ENCODE assay signal across 34 cellular contexts in the genomic region with DNA sequence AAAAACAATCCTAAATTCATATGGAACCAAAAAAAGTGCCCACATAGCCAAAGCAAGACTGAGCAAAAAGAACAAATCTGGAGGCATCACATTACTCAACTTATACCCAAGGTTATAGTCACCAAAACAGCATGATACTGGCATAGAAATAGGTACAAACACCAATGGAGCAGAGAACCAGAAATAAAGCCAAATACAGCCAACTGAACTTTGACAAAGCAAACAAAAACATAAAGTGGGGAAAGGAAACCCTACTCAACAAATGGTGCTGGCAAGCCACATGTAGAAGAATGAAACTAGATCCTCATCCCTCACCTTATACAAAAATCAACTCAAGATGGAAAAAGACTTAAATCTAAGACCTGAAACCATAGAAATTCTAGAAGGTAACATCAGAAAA. TPM values are rescaled to one million over a fixed set of nuclear protein-coding genes. Genes with fewer than 3 reads are reported as not detected.
"Had no signal": no experiment of that assay in that cellular context is flagged by ENCODE, and none has a peak within 500 bp of the region (broad histone marks: within the 10 kb centered on the region; RNA-seq: fewer than 3 reads in every experiment).

No MANE protein-coding gene starts in this region.

- H3K4me1 ChIP-seq: stomach, suprapubic skin, testis, thyroid gland, tibial artery, tibial nerve, transverse colon, upper lobe of left lung, upper lobe of right lung, uterus, vagina had no signal

- H3K4me3 ChIP-seq: stomach, suprapubic skin, testis, thoracic aorta, thyroid gland, tibial artery, tibial nerve, transverse colon, upper lobe of left lung, upper lobe of right lung, uterus, vagina had no signal

- DNase-seq: stimulated activated CD4-positive, alpha-beta T cell treated with anti-CD3 and anti-CD28 coated beads, Interleukin-2, amount 100 ng/mL, for 48 hours; stimulated activated CD4-positive, alpha-beta T cell treated with anti-CD3 and anti-CD28 coated beads, Interleukin-4, amount 100 ng/mL, for 1 hour; stimulated activated CD4-positive, alpha-beta T cell treated with anti-CD3 and anti-CD28 coated beads, Interleukin-4, amount 100 ng/mL, for 24 hours; stimulated activated CD4-positive, alpha-beta T cell treated with anti-CD3 and anti-CD28 coated beads, Interleukin-4, amount 100 ng/mL, for 4 hours; stimulated activated CD8-positive, alpha-beta memory T cell treated with anti-CD3 and anti-CD28 coated beads, Interleukin-4, amount 100 ng/mL, for 48 hours; stimulated activated naive B cell treated with anti-CD40 and anti-IgM and Interleukin-4, amounts not matched to agents 10 μg/mL and 1 μg/mL and 100 μg/mL, for 72 hours; stimulated activated naive CD4-positive, alpha-beta T cell; stimulated activated naive CD4-positive, alpha-beta T cell treated with Interleukin-2 at 50 U/mL for 16 hours; stimulated activated naive CD8-positive, alpha-beta T cell treated with anti-CD3 and anti-CD28 coated beads, Interleukin-15, amount 100 ng/mL, for 72 hours; stimulated activated naive CD8-positive, alpha-beta T cell treated with anti-CD3 and anti-CD28 coated beads, Interleukin-15, Interleukin-2, amounts not matched to agents 100 U/mL and 50 U/mL, for 24 hours; stomach; substantia nigra; testis; thyroid gland; tibial artery; transverse colon; trophoblast cell; upper lobe of left lung; upper lobe of right lung; uterus had no signal

- H3K9me3 ChIP-seq: suprapubic skin, testis, thoracic aorta, thyroid gland, tibial artery, transverse colon, upper lobe of left lung, upper lobe of right lung, uterus, vagina had no signal

- H3K27ac ChIP-seq: stomach, suprapubic skin, testis, thoracic aorta, thyroid gland, tibial artery, tibial nerve, transverse colon, upper lobe of left lung, upper lobe of right lung, uterus, vagina had no signal

- H3K36me3 Mint-ChIP-seq: stimulated activated effector memory CD8-positive, alpha-beta T cell treated with anti-CD3 and anti-CD28 coated beads, Interleukin-12 subunit alpha, Interleukin-12 subunit beta, amount 100 ng/mL, for 72 hours; stimulated activated memory B cell treated with anti-CD40 and anti-IgM and Interleukin-4, amounts not matched to agents 10 μg/mL and 1 μg/mL and 100 μg/mL, for 72 hours; type B pancreatic cell had no signal

- H3K4me3 Mint-ChIP-seq: stimulated activated effector memory CD8-positive, alpha-beta T cell treated with anti-CD3 and anti-CD28 coated beads, Interleukin-12 subunit alpha, Interleukin-12 subunit beta, amount 100 ng/mL, for 72 hours; stimulated activated memory B cell treated with anti-CD40 and anti-IgM and Interleukin-4, amounts not matched to agents 10 μg/mL and 1 μg/mL and 100 μg/mL, for 72 hours; stimulated activated naive B cell treated with anti-CD40 and anti-IgM and Interleukin-4, amounts not matched to agents 10 μg/mL and 1 μg/mL and 100 μg/mL, for 72 hours; stimulated activated naive CD8-positive, alpha-beta T cell treated with anti-CD3 and anti-CD28 coated beads, Interleukin-15, amount 100 ng/mL, for 72 hours; stimulated activated naive CD8-positive, alpha-beta T cell treated with anti-CD3 and anti-CD28 coated beads, Interleukin-15, Interleukin-2, amounts not matched to agents 100 ng/mL and 50 ng/mL, for 24 hours; type B pancreatic cell had no signal

- H3K27ac Mint-ChIP-seq: stimulated activated effector memory CD8-positive, alpha-beta T cell treated with anti-CD3 and anti-CD28 coated beads, Interleukin-12 subunit alpha, Interleukin-12 subunit beta, amount 100 ng/mL, for 72 hours; stimulated activated memory B cell treated with anti-CD40 and anti-IgM and Interleukin-4, amounts not matched to agents 10 μg/mL and 1 μg/mL and 100 μg/mL, for 72 hours; stimulated activated naive B cell treated with anti-CD40 and anti-IgM and Interleukin-4, amounts not matched to agents 10 μg/mL and 1 μg/mL and 100 μg/mL, for 72 hours; stimulated activated naive CD8-positive, alpha-beta T cell treated with anti-CD3 and anti-CD28 coated beads, Interleukin-15, amount 100 ng/mL, for 72 hours; stimulated activated naive CD8-positive, alpha-beta T cell treated with anti-CD3 and anti-CD28 coated beads, Interleukin-15, Interleukin-2, amounts not matched to agents 100 ng/mL and 50 ng/mL, for 24 hours; type B pancreatic cell had no signal

- FAIRE-seq: urothelium cell line had no signal

- H3K36me3 ChIP-seq: stomach, suprapubic skin, thoracic aorta, thyroid gland, tibial artery, tibial nerve, transverse colon, upper lobe of left lung, upper lobe of right lung, uterus, vagina had no signal

- H3K4me1 Mint-ChIP-seq: stimulated activated effector memory CD8-positive, alpha-beta T cell treated with anti-CD3 and anti-CD28 coated beads, Interleukin-12 subunit alpha, Interleukin-12 subunit beta, amount 100 ng/mL, for 72 hours; stimulated activated memory B cell treated with anti-CD40 and anti-IgM and Interleukin-4, amounts not matched to agents 10 μg/mL and 1 μg/mL and 100 μg/mL, for 72 hours; stimulated activated naive B cell treated with anti-CD40 and anti-IgM and Interleukin-4, amounts not matched to agents 10 μg/mL and 1 μg/mL and 100 μg/mL, for 72 hours; stimulated activated naive CD8-positive, alpha-beta T cell treated with anti-CD3 and anti-CD28 coated beads, Interleukin-15, amount 100 ng/mL, for 72 hours had no signal

- H3K27me3 ChIP-seq: stomach, suprapubic skin, testis, thyroid gland, tibial nerve, transverse colon, upper lobe of left lung, upper lobe of right lung, uterus, vagina had no signal

- ATAC-seq: stimulated activated effector memory CD8-positive, alpha-beta T cell treated with anti-CD3 and anti-CD28 coated beads, Interleukin-12 subunit alpha, Interleukin-12 subunit beta, amount 100 ng/mL, for 72 hours; stimulated activated memory B cell treated with anti-CD40 and anti-IgM and Interleukin-4, amounts not matched to agents 10 μg/mL and 1 μg/mL and 100 μg/mL, for 72 hours; stimulated activated naive B cell treated with anti-CD40 and anti-IgM and Interleukin-4, amounts not matched to agents 10 μg/mL and 1 μg/mL and 100 μg/mL, for 72 hours; stimulated activated naive CD8-positive, alpha-beta T cell treated with anti-CD3 and anti-CD28 coated beads, Interleukin-15, amount 100 ng/mL, for 72 hours; stimulated activated naive CD8-positive, alpha-beta T cell treated with anti-CD3 and anti-CD28 coated beads, Interleukin-15, Interleukin-2, amounts not matched to agents 100 U/mL and 50 U/mL, for 24 hours; upper lobe of right lung had no signal

RNA-seq across cellular contexts. Expression of a gene that starts 40.5 kb away (rescaled TPM):
- total RNA-seq: stomach, subcutaneous adipose tissue, suprapubic skin, testis, thoracic aorta, thyroid gland, tibial nerve, transverse colon, upper lobe of left lung, upper lobe of right lung, ureter, uterus, vagina had no signal
- polyA plus RNA-seq: stomach, urinary bladder had no signal

RNA-seq across cellular contexts. Expression of a gene that starts 45.8 kb away (rescaled TPM):
- total RNA-seq: stomach, subcutaneous adipose tissue, suprapubic skin, temporal lobe, thoracic aorta, thyroid gland, tibial nerve, transverse colon, upper lobe of left lung, upper lobe of right lung, ureter, urinary bladder, uterus, vagina had no signal
- polyA plus RNA-seq: stomach, thymus, urinary bladder had no signal
